In genomic region chr18:34976084-34976483, GRCh38 we compare ENCODE assay signal across 9 cellular contexts.
DNase-seq lines count a peak whose midpoint lies in the region; ATAC-seq, FAIRE-seq and TF ChIP-seq lines count a peak whose summit lies in the region.
"Had no signal": no experiment of that assay in that cellular context is flagged by ENCODE, and none has a peak within 500 bp of the region (broad histone marks: within the 10 kb centered on the region; RNA-seq: fewer than 3 reads in every experiment).

No MANE protein-coding gene starts in this region.

- H3K4me2 ChIP-seq in OCI-LY1 (ENCODE audit: low read length) (peak overlapping the region; percentile 97), endothelial cell of umbilical vein (ENCODE audit: insufficient read depth, low read length) (peak overlapping the region; percentile 94)

- H3K9me1 ChIP-seq in endothelial cell of umbilical vein (replicated peaks; ENCODE audit: control insufficient read depth, extremely low read depth, insufficient read depth, low read length): no peaks in the 10 kb centered on the region

- H3K36me3 ChIP-seq in OCI-LY1 (ENCODE audit: insufficient read depth, low read length): no peaks in the 10 kb centered on the region
- H3K36me3 ChIP-seq in endothelial cell of umbilical vein (ENCODE audit: control insufficient read depth in 2 of 2, extremely low read depth in 1 of 2, insufficient read depth in 2 of 2, low read length in 2 of 2): no peaks in the 10 kb centered on the region

- H3K79me2 ChIP-seq in OCI-LY1 (ENCODE audit: insufficient read depth, low read length) (no peaks in the 10 kb centered on the region), endothelial cell of umbilical vein (ENCODE audit: control insufficient read depth, insufficient read depth, low read length) (no peaks in the 10 kb centered on the region)

- H2AFZ ChIP-seq in OCI-LY1 (ENCODE audit: low read length): no peak overlapping the region
- H2AFZ ChIP-seq in endothelial cell of umbilical vein (ENCODE audit: low read depth, low read length): no peak overlapping the region

- H3K27me3 ChIP-seq in OCI-LY1 (ENCODE audit: insufficient read depth, low read length) (0 out of 2 replicates have a peak, but pooled peaks cover 3% of the 10 kb centered on the region), endothelial cell of umbilical vein (ENCODE audit: control insufficient read depth in 2 of 2, insufficient read depth in 2 of 2, low read length in 2 of 2) (peaks cover 13 to 29% of the 10 kb centered on the region in 2 experiments)

- H3K27ac ChIP-seq in OCI-LY1 (ENCODE audit: low read depth, low read length, poor library complexity, severe bottlenecking): no peak overlapping the region
- H3K27ac ChIP-seq in endothelial cell of umbilical vein (ENCODE audit: insufficient read depth, low read depth, low read length): no peak overlapping the region

- H4K20me1 ChIP-seq in OCI-LY1 (ENCODE audit: insufficient read depth, low read length): no peaks in the 10 kb centered on the region
- H4K20me1 ChIP-seq in endothelial cell of umbilical vein (replicated peaks; ENCODE audit: control insufficient read depth, extremely low read depth, insufficient read depth, low read length): no peaks in the 10 kb centered on the region

- CTCF ChIA-PET in Calu3 (lab: Charles Lee) (interaction anchor here (0.8 kb wide), 1 partner anchor 34 kb away, joined by 3 read pairs; no protein-coding TSS in a partner anchor), endothelial cell of umbilical vein (lab: Charles Lee) (interaction anchor here (1.1 kb wide), 1 partner anchor 30 kb away, joined by 3 read pairs; no protein-coding TSS in a partner anchor)

- BruUV-seq in Calu3 (replicated peaks; lab: Mats Ljungman, UMichigan) (no TSS peak), endothelial cell of umbilical vein (replicated peaks; lab: Mats Ljungman, UMichigan) (no TSS peak)

- in situ Hi-C loops in KBM-7 (cut with MboI; ENCODE audit: low pct_unique_long_range_greater_than_20kb, low sequenced_read_pairs): no loop called here

- peaks cover 19% of the 10 kb centered on the region for H3K4me1 ChIP-seq in OCI-LY1 (ENCODE audit: insufficient read depth, low read length, severe bottlenecking)
- peaks cover 28% of the 10 kb centered on the region for H3K4me1 ChIP-seq in endothelial cell of umbilical vein (ENCODE audit: control insufficient read depth, extremely low read depth, insufficient read depth, low read length)

- POLR2A ChIA-PET in endothelial cell of umbilical vein (lab: Charles Lee): interaction anchor here (0.6 kb wide), 1 partner anchor 368 kb away, joined by 3 read pairs; the partner anchor contains the start of gene ZNF24

- no peaks in the 10 kb centered on the region for H3F3A ChIP-seq in OCI-LY1 (ENCODE audit: insufficient read depth, low read length)

- H3K9ac ChIP-seq in OCI-LY1 (ENCODE audit: low read length) (no peak overlapping the region; the same call in 1 of the 2 replicates), endothelial cell of umbilical vein (replicated peaks; ENCODE audit: extremely low read depth, insufficient read depth, low read length) (no peak overlapping the region)

- dilution Hi-C loops in endothelial cell of umbilical vein (cut with MboI; ENCODE audit: extremely low pct_ligation_motif_present, low sequenced_read_pairs): no loop called here

- no peak for FAIRE-seq in endothelial cell of umbilical vein (lab: Jason Lieb, UNC)

- no peaks in the 10 kb centered on the region for H3K9me3 ChIP-seq in OCI-LY1 (ENCODE audit: low read length)
- H3K9me3 ChIP-seq in endothelial cell of umbilical vein (replicated peaks; ENCODE audit: control insufficient read depth, insufficient read depth, low read length): no peaks in the 10 kb centered on the region

- H3K9me3 Mint-ChIP-seq in Calu3 (ENCODE audit: low read depth, unreplicated experiment) (no peaks in the 10 kb centered on the region), progenitor cell of endocrine pancreas (ENCODE audit: low read depth) (no peaks in the 10 kb centered on the region)

- no peak for TF ChIP-seq POLR2A in endothelial cell of umbilical vein (IDR thresholded peaks at IDR 0.05; ENCODE audit: low read depth, low read length)

- DNase-seq in Calu3 (no peak), endothelial cell of umbilical vein (ENCODE audit: low read depth, low spot score) (no peak), progenitor cell of endocrine pancreas (ENCODE audit: low spot score, unreplicated experiment) (no peak), SIG-M5 (lab: John Stamatoyannopoulos, UW) (no peak), KBM-7 (no peak), NCI-H146 treated with DMSO at 0.1 percent for 48 hours (lab: John Stamatoyannopoulos, UW; ENCODE audit: unreplicated experiment) (no peak)
- DNase-seq: NCI-H2029 treated with DMSO at 0.1 percent for 48 hours had no signal

- H3K4me1 Mint-ChIP-seq in Calu3 (ENCODE audit: low read depth, unreplicated experiment) (peaks cover 26% of the 10 kb centered on the region), progenitor cell of endocrine pancreas (ENCODE audit: low read depth) (peaks cover 21% of the 10 kb centered on the region)

- H3K27ac Mint-ChIP-seq in Calu3 (ENCODE audit: unreplicated experiment): peak overlapping the region; percentile 83
- peak overlapping the region; percentile 14 for H3K27ac Mint-ChIP-seq in progenitor cell of endocrine pancreas

- peak overlapping the region; percentile 89 for H3K4me3 Mint-ChIP-seq in Calu3 (ENCODE audit: low read depth, unreplicated experiment)
- H3K4me3 Mint-ChIP-seq in progenitor cell of endocrine pancreas (ENCODE audit: low read depth): peak overlapping the region; percentile 87

- no peak for ATAC-seq in HG03097 (IDR thresholded peaks at IDR 0.05; ENCODE audit: low FRiP score, unreplicated experiment)

- H3K36me3 Mint-ChIP-seq in Calu3 (ENCODE audit: insufficient read depth, unreplicated experiment): peaks cover 36% of the 10 kb centered on the region
- H3K36me3 Mint-ChIP-seq in progenitor cell of endocrine pancreas (ENCODE audit: insufficient read depth): no peaks in the 10 kb centered on the region

- H3K27me3 Mint-ChIP-seq in Calu3 (ENCODE audit: unreplicated experiment) (no peaks in the 10 kb centered on the region), progenitor cell of endocrine pancreas (peaks cover 41% of the 10 kb centered on the region)

- TF ChIP-seq CTCF in Calu3 (IDR thresholded peaks at IDR 0.05; ENCODE audit: unreplicated experiment) (no peak), OCI-LY1 (IDR thresholded peaks at IDR 0.05; ENCODE audit: low read length) (no peak), endothelial cell of umbilical vein (IDR thresholded peaks at IDR 0.05; ENCODE audit: extremely low read depth in 1 of 2, insufficient read depth in 1 of 2, low read depth in 1 of 2, low read length in 2 of 2) (no peak), progenitor cell of endocrine pancreas (IDR thresholded peaks at IDR 0.05; ENCODE audit: unreplicated experiment) (no peak)

- intact Hi-C loops in Calu3 (cut with micrococcal nuclease; ENCODE audit: unreplicated experiment): no loop called here
- intact Hi-C loops in endothelial cell of umbilical vein (cut with micrococcal nuclease): loop anchor here (10.0 kb wide), 1 partner anchor 381 kb away; no protein-coding TSS in a partner anchor

- no peaks in the 10 kb centered on the region for H3K9me2 ChIP-seq in OCI-LY1 (ENCODE audit: low read depth, low read length)

- peak overlapping the region; percentile 89 for H3K4me3 ChIP-seq in OCI-LY1 (ENCODE audit: low read depth, low read length, poor library complexity, severe bottlenecking)
- H3K4me3 ChIP-seq in endothelial cell of umbilical vein (replicated peaks in 1 of 3; ENCODE audit: insufficient read depth in 1 of 3, low read depth in 1 of 3, low read length in 3 of 3): no peak overlapping the region

TF ChIP-seq in endothelial cell of umbilical vein, 7 proteins besides CTCF, POLR2A, EP300 and RAD21:
- TF ChIP-seq, protein P1, sequence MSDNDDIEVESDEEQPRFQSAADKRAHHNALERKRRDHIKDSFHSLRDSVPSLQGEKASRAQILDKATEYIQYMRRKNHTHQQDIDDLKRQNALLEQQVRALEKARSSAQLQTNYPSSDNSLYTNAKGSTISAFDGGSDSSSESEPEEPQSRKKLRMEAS (IDR thresholded peaks at IDR 0.05; ENCODE audit: insufficient read depth, insufficient read length): no peak
- TF ChIP-seq EZH2 (IDR thresholded peaks at IDR 0.05; ENCODE audit: borderline replicate concordance, low read depth, low read length, severe bottlenecking): peak; percentile 2
